10 cellular contexts compared by ENCODE assay signal in the genomic region with DNA sequence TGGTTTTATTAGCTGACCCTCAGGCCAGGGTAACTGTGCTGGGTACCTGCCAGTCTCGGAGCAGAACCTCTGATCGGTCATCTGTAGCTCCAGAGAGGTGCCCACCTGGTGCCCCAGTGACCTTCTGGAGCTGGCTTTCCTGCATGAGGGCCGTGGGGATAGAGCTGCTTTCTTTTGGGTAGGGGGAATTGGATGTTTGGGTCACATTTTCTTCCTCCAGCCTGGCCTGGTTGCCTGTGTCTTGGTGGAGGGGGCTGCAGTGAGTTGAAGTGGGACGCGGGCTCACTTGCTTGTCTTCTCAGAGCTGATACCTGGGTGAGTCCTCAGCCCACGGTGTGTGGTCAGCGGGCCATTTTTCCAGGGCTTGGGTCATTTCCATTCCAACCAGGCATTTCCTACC. TPM values are rescaled to one million over a fixed set of nuclear protein-coding genes. Genes with fewer than 3 reads are reported as not detected.
A peak's percentile ranks its signal among the peaks of the same experiment; 100 is the strongest.
DNase-seq lines count a peak whose midpoint lies in the region; ATAC-seq and TF ChIP-seq lines count a peak whose summit lies in the region.
"Had no signal": no experiment of that assay in that cellular context is flagged by ENCODE, and none has a peak within 500 bp of the region (broad histone marks: within the 10 kb centered on the region; RNA-seq: fewer than 3 reads in every experiment).

No MANE protein-coding gene starts in this region.

- peaks cover 0 to 51% (median 28%) of the 10 kb centered on the region in 11 experiments; a peak in 13 of 22 replicates for H3K36me3 ChIP-seq in BLaER1 treated with 17β-estradiol and CSF1 and Interleukin-3, amounts not matched to agents 10 nM and 100 nM
- no peaks in the 10 kb centered on the region; the same call in 1 of the 2 replicates for H3K36me3 ChIP-seq in IMR-90 (ENCODE audit: control insufficient read depth, insufficient read depth, low read length)

- peak overlapping the region; percentile 51 to 69; a peak in 2 of 4 replicates for H4K8ac ChIP-seq in IMR-90 (ENCODE audit: low read depth in 2 of 2, low read length in 2 of 2)

- peak overlapping the region; percentile 29 for H2AK9ac ChIP-seq in IMR-90 (replicated peaks; ENCODE audit: low read depth, low read length, poor library complexity)

- TF ChIP-seq RAD21 in IMR-90 (IDR thresholded peaks at IDR 0.05; ENCODE audit: low read length): no peak

- H3K14ac ChIP-seq in IMR-90 (replicated peaks; ENCODE audit: low read depth, low read length): peak overlapping the region; percentile 70

- ATAC-seq in IMR-90 (ENCODE audit: low read depth): no peak
- ATAC-seq in HG02642 (IDR thresholded peaks at IDR 0.05; ENCODE audit: poor library complexity, unreplicated experiment): no peak
- no peak for ATAC-seq in GM18868 (IDR thresholded peaks at IDR 0.05; ENCODE audit: unreplicated experiment)

- peaks cover 69 to 82% (median 77%) of the 10 kb centered on the region in 10 experiments for H3K4me1 ChIP-seq in BLaER1 treated with 17β-estradiol and CSF1 and Interleukin-3, amounts not matched to agents 10 nM and 100 nM
- peaks cover 28% of the 10 kb centered on the region for H3K4me1 ChIP-seq in IMR-90 (ENCODE audit: control insufficient read depth, insufficient read depth, low read length)

- H3K9me1 ChIP-seq in IMR-90 (ENCODE audit: insufficient read depth, low read length): peaks cover 33% of the 10 kb centered on the region

- H3K18ac ChIP-seq in IMR-90 (ENCODE audit: low read depth, low read length): 0 out of 2 replicates have a peak overlapping the region, but pooled peaks have one; percentile 11

- peak overlapping the region; percentile 35; the same call in 1 of the 2 replicates for H2BK120ac ChIP-seq in IMR-90 (ENCODE audit: low read depth, low read length)

- intact Hi-C loops in IMR-90 (cut with micrococcal nuclease): loop anchor here (1.0 to 2.0 kb wide), 2 partner anchors 33 to 68 kb away; no protein-coding TSS in a partner anchor
- intact Hi-C loops in dorsolateral prefrontal cortex (cut with DNase I): loop anchor here (5.0 to 10.0 kb wide), 4 partner anchors 59 to 111 kb away; partner anchors contain the start of gene AP3S2 (in 2 of the 2)

- H4K20me1 ChIP-seq in BLaER1 treated with 17β-estradiol and CSF1 and Interleukin-3, amounts not matched to agents 10 nM and 100 nM: peaks cover 21 to 53% (median 37%) of the 10 kb centered on the region in 11 experiments; a peak in 17 of 22 replicates
- peaks cover 25% of the 10 kb centered on the region for H4K20me1 ChIP-seq in IMR-90 (ENCODE audit: insufficient read depth, low read length)

- peak overlapping the region; percentile 82 for H2BK5ac ChIP-seq in IMR-90 (ENCODE audit: low read depth, low read length, poor library complexity, severe bottlenecking)

- peak overlapping the region; percentile 44; the same call in 1 of the 2 replicates for H4K5ac ChIP-seq in IMR-90 (ENCODE audit: low read depth, low read length)

- H3K9ac ChIP-seq in BLaER1 treated with 17β-estradiol and CSF1 and Interleukin-3, amounts not matched to agents 10 nM and 100 nM: peak overlapping the region; percentile 94 to 99 (median 96); a peak in 19 of 22 replicates
- no peak overlapping the region for H3K9ac ChIP-seq in IMR-90 (ENCODE audit: low read depth, low read length)

- H3K4me3 ChIP-seq in BLaER1 treated with 17β-estradiol and CSF1 and Interleukin-3, amounts not matched to agents 10 nM and 100 nM: peak overlapping the region in 9 of 10 experiments; percentile 68 to 90 (median 78); a peak in 15 of 20 replicates
- no peak overlapping the region for H3K4me3 ChIP-seq in IMR-90 (ENCODE audit: insufficient read depth, low read depth, low read length)
- H3K4me3 ChIP-seq in dorsolateral prefrontal cortex: peak overlapping the region in 36 of 59 donors; percentile 0 to 89 (median 80)
- H3K4me3 ChIP-seq: lung had no signal

- TF ChIP-seq CTCF in IMR-90 (conservative IDR thresholded peaks at IDR 0.05; ENCODE audit: low read depth, low read length): no peak
- TF ChIP-seq CTCF in dorsolateral prefrontal cortex (IDR thresholded peaks at IDR 0.05 in 54 of 56, conservative IDR thresholded peaks at IDR 0.05 in 2 of 56; ENCODE audit: low read depth in 1 of 56, partially characterized antibody in 56 of 56): no peak
- TF ChIP-seq CTCF in nephron (IDR thresholded peaks at IDR 0.05; ENCODE audit: unreplicated experiment in 3 of 3): no peak

- H3K27me3 Mint-ChIP-seq in nephron (ENCODE audit: low read depth): no peaks in the 10 kb centered on the region

- peak overlapping the region; percentile 85; the same call in 1 of the 2 replicates for H3K4ac ChIP-seq in IMR-90 (ENCODE audit: low read depth, low read length)

- peaks cover 34% of the 10 kb centered on the region for H3K4me1 Mint-ChIP-seq in nephron

- peak overlapping the region; percentile 69 for H2AK5ac ChIP-seq in IMR-90 (ENCODE audit: low read depth, low read length)

- dilution Hi-C loops in IMR-90 (cut with HindIII; ENCODE audit: low sequenced_read_pairs, unreplicated experiment): no loop called here

- TF ChIP-seq POLR2A in IMR-90 (IDR thresholded peaks at IDR 0.05; ENCODE audit: low read depth, low read length): no peak

- H4K91ac ChIP-seq in IMR-90 (ENCODE audit: insufficient read depth, low read depth, low read length): peak overlapping the region; percentile 34; the same call in 1 of the 2 replicates

- no peaks in the 10 kb centered on the region for H3K27me3 ChIP-seq in BLaER1 treated with 17β-estradiol and CSF1 and Interleukin-3, amounts not matched to agents 10 nM and 100 nM
- H3K27me3 ChIP-seq in IMR-90 (ENCODE audit: control insufficient read depth, insufficient read depth, low read length) (no peaks in the 10 kb centered on the region), dorsolateral prefrontal cortex (no peaks in the 10 kb centered on the region)

- peak overlapping the region; percentile 43 for H3K23ac ChIP-seq in IMR-90 (ENCODE audit: low read depth, low read length)

- CTCF ChIA-PET in IMR-90 (lab: Yijun Ruan, JAX): no interaction called here

- no peak overlapping the region for H3K56ac ChIP-seq in IMR-90 (ENCODE audit: extremely low read depth, insufficient read depth, low read length)

- H3K4me3 Mint-ChIP-seq in nephron: peak overlapping the region; percentile 87 to 89 (median 87)

- H2BK20ac ChIP-seq in IMR-90 (ENCODE audit: low read depth, low read length): peak overlapping the region; percentile 28

- peak overlapping the region; percentile 79 to 97 (median 94) for H3K4me2 ChIP-seq in BLaER1 treated with 17β-estradiol and CSF1 and Interleukin-3, amounts not matched to agents 10 nM and 100 nM
- peak overlapping the region; percentile 12; the same call in 1 of the 2 replicates for H3K4me2 ChIP-seq in IMR-90 (ENCODE audit: low read depth, low read length)

- peaks cover 4% of the 10 kb centered on the region for H3K36me3 Mint-ChIP-seq in nephron (ENCODE audit: low read depth)

- H3K79me1 ChIP-seq in IMR-90 (ENCODE audit: low read depth in 1 of 2, low read length in 2 of 2): peaks cover 32 to 74% of the 10 kb centered on the region in 2 experiments

- no peak overlapping the region for H2AFZ ChIP-seq in IMR-90 (replicated peaks; ENCODE audit: low read length, poor library complexity)

- no peaks in the 10 kb centered on the region for H3K9me3 Mint-ChIP-seq in nephron

- H3K27ac Mint-ChIP-seq in nephron: peak overlapping the region; percentile 1 to 79 (median 12)

- DNase-seq in IMR-90 (no peak), dorsolateral prefrontal cortex (no peak), NCI-H1694 treated with DMSO at 0.1 percent for 48 hours (lab: John Stamatoyannopoulos, UW) (no peak), mesenteric fat pad (ENCODE audit: low spot score) (no peak)
- DNase-seq: NCI-H510A treated with DMSO at 0.1 percent for 48 hours had no signal

- POLR2A ChIA-PET in IMR-90 (lab: Charles Lee; ENCODE audit: unreplicated experiment): no interaction called here

- 0 out of 3 replicates have a peak overlapping the region, but pooled peaks have one; percentile 27 for H2BK15ac ChIP-seq in IMR-90 (ENCODE audit: low read depth, low read length)

- H3K27ac ChIP-seq in BLaER1 treated with 17β-estradiol and CSF1 and Interleukin-3, amounts not matched to agents 10 nM and 100 nM: peak overlapping the region; percentile 36 to 99 (median 97)
- peak overlapping the region; percentile 70 for H3K27ac ChIP-seq in IMR-90 (ENCODE audit: insufficient read depth, low read length)
- peak overlapping the region in 57 of 59 donors; percentile 8 to 93 (median 82) for H3K27ac ChIP-seq in dorsolateral prefrontal cortex

- BruUV-seq in IMR-90 (replicated peaks; lab: Mats Ljungman, UMichigan): no TSS peak

- 73% methylated on average over 2 of the region's 7 CpGs; no CpG with 5 or more reads in 1 of the 2 experiments for WGBS in IMR-90 (ENCODE audit: extremely low coverage in 2 of 2, insufficient read length in 1 of 2), 2 experiments

- in situ Hi-C loops in IMR-90 (cut with MboI; ENCODE audit: low sequenced_read_pairs): no loop called here

- peaks cover 0 to 2% (median 0%) of the 10 kb centered on the region in 11 experiments; a peak in 1 of 22 replicates for H3K9me3 ChIP-seq in BLaER1 treated with 17β-estradiol and CSF1 and Interleukin-3, amounts not matched to agents 10 nM and 100 nM (replicated peaks in 1 of 11)
- H3K9me3 ChIP-seq in IMR-90 (ENCODE audit: control insufficient read depth, insufficient read depth, low read length): no peaks in the 10 kb centered on the region

TF ChIP-seq in IMR-90, 13 proteins besides CTCF, POLR2A, EP300 and RAD21:
- no peak for TF ChIP-seq FOS (IDR thresholded peaks at IDR 0.05; ENCODE audit: low read depth, low read length)
- TF ChIP-seq BHLHE40 (IDR thresholded peaks at IDR 0.05; ENCODE audit: low read depth, low read length): no peak
- no peak for TF ChIP-seq NFE2L2 (IDR thresholded peaks at IDR 0.05; ENCODE audit: low read depth, low read length)

RNA-seq across cellular contexts. Expression of gene ZNF710, which starts 2.6 kb away (rescaled TPM):
- total RNA-seq in IMR-90 (2012; rRNA removed) (8.2 and 8.9 TPM in 2 replicates), dorsolateral prefrontal cortex (10 to 100 TPM in 119 of 120 experiments, 1 to 10 TPM in 1; 8.5 to 30.1 (median 17.2) TPM), mesenteric fat pad (11.5 TPM)
- 7.6 and 9.2 TPM in 2 replicates for polyA plus RNA-seq in IMR-90 (2012; rRNA removed)
- polyA plus RNA-seq in IMR-90 (2012; cell fraction: cytosol; rRNA removed): 4.4 and 6.6 TPM in 2 replicates
- polyA plus RNA-seq in IMR-90 (2012; cell fraction: nucleus; rRNA removed; ENCODE audit: low replicate concordance): 12.5 and 18.6 TPM in 2 replicates
